Comparison of ENCODE assay signal across 1 cellular context in genomic region chr6:119308048-119308570, GRCh38.
TF ChIP-seq lines count a peak whose summit lies in the region.

No MANE protein-coding gene starts in this region.

TF ChIP-seq in HepG2, 621 proteins besides CTCF, POLR2A, EP300 and RAD21 (continued from another document and continues in another):
- TF ChIP-seq ATF7 (IDR thresholded peaks at IDR 0.05), result peak; percentile 44; the same call in 1 of the 2 replicates
- no peak for TF ChIP-seq ATF7 (CRISPR knock-in tag; IDR thresholded peaks at IDR 0.05)
- peak; percentile 61; the same call in 1 of the 2 replicates for TF ChIP-seq KLF6 (CRISPR knock-in tag; IDR thresholded peaks at IDR 0.05)
- peak; percentile 69; the same call in 1 of the 2 replicates for TF ChIP-seq MIXL1 (CRISPR knock-in tag; IDR thresholded peaks at IDR 0.05)
- no peak for TF ChIP-seq ZNF547 (CRISPR knock-in tag; IDR thresholded peaks at IDR 0.05)
- TF ChIP-seq HDAC2 (CRISPR knock-in tag; IDR thresholded peaks at IDR 0.05), result peak; percentile 72
- TF ChIP-seq KLF9 (CRISPR knock-in tag; IDR thresholded peaks at IDR 0.05; ENCODE audit: low read depth), result 0 out of 2 replicates have a peak, but pooled peaks have one; percentile 65
- TF ChIP-seq SIN3A (IDR thresholded peaks at IDR 0.05; ENCODE audit: borderline replicate concordance, low read depth, low read length), result no peak
- 0 out of 2 replicates have a peak, but pooled peaks have one; percentile 42 for TF ChIP-seq PAXIP1 (CRISPR knock-in tag; conservative IDR thresholded peaks at IDR 0.05)
- peak; percentile 24; the same call in 1 of the 2 replicates for TF ChIP-seq KDM6A (CRISPR knock-in tag; IDR thresholded peaks at IDR 0.05; ENCODE audit: low read depth)
- TF ChIP-seq RBM22 (optimal IDR thresholded peaks at IDR 0.05; ENCODE audit: low read length), result peak; percentile 95
- TF ChIP-seq ZNF614 (CRISPR knock-in tag; IDR thresholded peaks at IDR 0.05; ENCODE audit: borderline replicate concordance), result 0 out of 2 replicates have a peak, but pooled peaks have one; percentile 44
- TF ChIP-seq ZNF644 (CRISPR knock-in tag; IDR thresholded peaks at IDR 0.05; ENCODE audit: low read depth), result peak; percentile 99
- TF ChIP-seq ZNF138 (CRISPR knock-in tag; IDR thresholded peaks at IDR 0.05; ENCODE audit: low read depth), result no peak
- TF ChIP-seq ZNF629 (CRISPR knock-in tag; conservative IDR thresholded peaks at IDR 0.05), result 0 out of 2 replicates have a peak, but pooled peaks have one; percentile 9
- peak; percentile 71 for TF ChIP-seq ATF2 (CRISPR knock-in tag; IDR thresholded peaks at IDR 0.05)
- no peak for TF ChIP-seq HNRNPH1 (optimal IDR thresholded peaks at IDR 0.05; ENCODE audit: low read depth, low read length)
- peak; percentile 95 for TF ChIP-seq FOSL2 (CRISPR knock-in tag; IDR thresholded peaks at IDR 0.05)
- peak; percentile 52; the same call in 1 of the 2 replicates for TF ChIP-seq JUND (CRISPR knock-in tag; IDR thresholded peaks at IDR 0.05)
- peak; percentile 32 for TF ChIP-seq SKI (IDR thresholded peaks at IDR 0.05; ENCODE audit: partially characterized antibody)
- peak; percentile 58; the same call in 1 of the 2 replicates for TF ChIP-seq JUNB (CRISPR knock-in tag; IDR thresholded peaks at IDR 0.05; ENCODE audit: borderline replicate concordance)
- TF ChIP-seq BRD4 (CRISPR knock-in tag; IDR thresholded peaks at IDR 0.05), result no peak
- TF ChIP-seq HNF4G (IDR thresholded peaks at IDR 0.05; ENCODE audit: borderline replicate concordance, low read depth, low read length), result peak; percentile 35; the same call in 1 of the 2 replicates
- TF ChIP-seq HNF4G (CRISPR knock-in tag; IDR thresholded peaks at IDR 0.05; ENCODE audit: borderline replicate concordance, low read depth), result no peak
- 0 out of 2 replicates have a peak, but pooled peaks have one; percentile 47 for TF ChIP-seq HMGXB3 (CRISPR knock-in tag; IDR thresholded peaks at IDR 0.05; ENCODE audit: borderline replicate concordance)
- TF ChIP-seq TEAD3 (CRISPR knock-in tag; optimal IDR thresholded peaks at IDR 0.05; ENCODE audit: borderline replicate concordance), result peak; percentile 52
- peak; percentile 44; the same call in 1 of the 2 replicates for TF ChIP-seq ERF (CRISPR knock-in tag; IDR thresholded peaks at IDR 0.05)
- peak; percentile 61 for TF ChIP-seq ISL2 (CRISPR knock-in tag; IDR thresholded peaks at IDR 0.05)
- no peak for TF ChIP-seq GABPA (IDR thresholded peaks at IDR 0.05; ENCODE audit: low read depth, low read length)
- no peak for TF ChIP-seq GABPA (CRISPR knock-in tag; IDR thresholded peaks at IDR 0.05; ENCODE audit: low read depth)
- TF ChIP-seq SMYD3 (CRISPR knock-in tag; IDR thresholded peaks at IDR 0.05), result 0 out of 2 replicates have a peak, but pooled peaks have one; percentile 8
- peak; percentile 92; the same call in 1 of the 2 replicates for TF ChIP-seq EHMT2 (IDR thresholded peaks at IDR 0.05; ENCODE audit: borderline replicate concordance, low read depth, low read length)
- peak; percentile 88 for TF ChIP-seq ZNF331 (CRISPR knock-in tag; IDR thresholded peaks at IDR 0.05)
- peak; percentile 76; the same call in 1 of the 2 replicates for TF ChIP-seq FOSL1 (CRISPR knock-in tag; IDR thresholded peaks at IDR 0.05; ENCODE audit: borderline replicate concordance)
- no peak for TF ChIP-seq DMTF1 (CRISPR knock-in tag; IDR thresholded peaks at IDR 0.05)
- no peak for TF ChIP-seq LBX2 (CRISPR knock-in tag; IDR thresholded peaks at IDR 0.05; ENCODE audit: borderline replicate concordance)
- TF ChIP-seq THRA (CRISPR knock-in tag; IDR thresholded peaks at IDR 0.05; ENCODE audit: borderline replicate concordance), result peak; percentile 44; the same call in 1 of the 2 replicates
- peak; percentile 69; the same call in 1 of the 2 replicates for TF ChIP-seq ZBTB25 (CRISPR knock-in tag; IDR thresholded peaks at IDR 0.05)
- 0 out of 2 replicates have a peak, but pooled peaks have one; percentile 63 for TF ChIP-seq SMARCC2 (IDR thresholded peaks at IDR 0.05)
- TF ChIP-seq NFE2 (CRISPR knock-in tag; IDR thresholded peaks at IDR 0.05), result peak; percentile 82
- 0 out of 2 replicates have a peak, but pooled peaks have one; percentile 26 for TF ChIP-seq ZNF777 (CRISPR knock-in tag; IDR thresholded peaks at IDR 0.05)
- peak; percentile 96 for TF ChIP-seq ATF3 (CRISPR knock-in tag; IDR thresholded peaks at IDR 0.05)
- TF ChIP-seq ZNF792 (CRISPR knock-in tag; IDR thresholded peaks at IDR 0.05), result peak; percentile 76
- TF ChIP-seq SALL1 (CRISPR knock-in tag; IDR thresholded peaks at IDR 0.05), result peak; percentile 52; the same call in 1 of the 2 replicates
- peak; percentile 93 for TF ChIP-seq ZBTB37 (CRISPR knock-in tag; IDR thresholded peaks at IDR 0.05)
- TF ChIP-seq GATAD1 (CRISPR knock-in tag; IDR thresholded peaks at IDR 0.05), result peak; percentile 23; the same call in 1 of the 2 replicates
- peak; percentile 24; the same call in 1 of the 2 replicates for TF ChIP-seq RAD51 (IDR thresholded peaks at IDR 0.05; ENCODE audit: borderline replicate concordance)
- no peak for TF ChIP-seq SOX6 (IDR thresholded peaks at IDR 0.05)
- TF ChIP-seq SOX6 (CRISPR knock-in tag; IDR thresholded peaks at IDR 0.05), result peak; percentile 72; the same call in 1 of the 2 replicates
